8 cellular contexts compared by ENCODE assay signal in the genomic region with DNA sequence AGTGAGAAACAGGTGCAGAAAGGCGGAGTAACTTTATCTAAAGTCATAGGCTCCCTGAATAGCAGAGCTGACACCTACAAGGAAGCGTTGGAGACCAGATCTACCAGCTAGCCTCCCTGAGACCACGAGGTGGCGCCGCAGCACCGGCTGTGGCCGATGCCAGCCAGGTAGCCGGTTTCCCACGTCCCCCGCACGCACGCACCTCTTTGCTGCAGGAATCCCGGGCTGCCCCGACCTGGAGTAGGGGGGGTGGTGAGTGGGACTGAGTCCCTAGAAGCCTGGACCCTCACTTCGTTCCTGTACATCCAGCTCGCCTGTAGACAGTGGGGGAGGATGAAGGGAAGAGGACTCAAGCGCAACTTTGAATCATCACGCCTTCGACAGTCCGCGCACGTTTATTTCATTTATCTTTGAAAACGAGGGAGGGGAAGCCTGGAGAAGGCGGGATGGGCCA. TPM values are rescaled to one million over a fixed set of nuclear protein-coding genes. Genes with fewer than 3 reads are reported as not detected.
A peak's percentile ranks its signal among the peaks of the same experiment; 100 is the strongest.
DNase-seq lines count a peak whose midpoint lies in the region; ATAC-seq, FAIRE-seq and TF ChIP-seq lines count a peak whose summit lies in the region.

No MANE protein-coding gene starts in this region.

- peak overlapping the region; percentile 41 to 86 (median 71) for H3K4me2 ChIP-seq in BLaER1 treated with 17β-estradiol and CSF1 and Interleukin-3, amounts not matched to agents 10 nM and 100 nM
- peak overlapping the region; percentile 53 for H3K4me2 ChIP-seq in H9 (ENCODE audit: insufficient read depth, insufficient read length, low read length)

- H3K56ac ChIP-seq in H9 (ENCODE audit: insufficient read length, low read depth, low read length) = no peak overlapping the region

- peaks cover 0 to 6% (median 0%) of the 10 kb centered on the region in 11 experiments; a peak in 3 of 22 replicates for H3K9me3 ChIP-seq in BLaER1 treated with 17β-estradiol and CSF1 and Interleukin-3, amounts not matched to agents 10 nM and 100 nM (replicated peaks in 1 of 11)
- H3K9me3 ChIP-seq in H9 (ENCODE audit: control insufficient read depth, low read depth, low read length) = no peaks in the 10 kb centered on the region
- no peaks in the 10 kb centered on the region for H3K9me3 ChIP-seq in kidney (ENCODE audit: control insufficient read depth in 1 of 2, low read length in 2 of 2)

- no peak overlapping the region for H2BK20ac ChIP-seq in H9 (ENCODE audit: low read depth, low read length, poor library complexity, severe bottlenecking)

- no peaks in the 10 kb centered on the region for H3K79me1 ChIP-seq in H9 (ENCODE audit: insufficient read depth, low read depth, low read length, poor library complexity, severe bottlenecking)

- intact Hi-C loops in kidney (cut with DNase I) = loop anchor here (5.0 kb wide), 1 partner anchor 122 kb away; no protein-coding TSS in a partner anchor

- H3K27ac ChIP-seq in BLaER1 treated with 17β-estradiol and CSF1 and Interleukin-3, amounts not matched to agents 10 nM and 100 nM = no peak overlapping the region
- no peak overlapping the region for H3K27ac ChIP-seq in H9 (ENCODE audit: insufficient read length, low read depth, low read length)
- H3K27ac ChIP-seq in kidney (ENCODE audit: low read depth in 2 of 2, low read length in 2 of 2) = no peak overlapping the region

- H3K4ac ChIP-seq in H9 (ENCODE audit: low read depth, low read length) = no peak overlapping the region

- H3K27ac Mint-ChIP-seq in H9 = no peak overlapping the region

- H3K23ac ChIP-seq in H9 (ENCODE audit: insufficient read length, low read depth, low read length) = no peak overlapping the region

- no peak overlapping the region for H2BK120ac ChIP-seq in H9 (ENCODE audit: low read depth, low read length, poor library complexity, severe bottlenecking)

- H2BK15ac ChIP-seq in H9 (ENCODE audit: low read depth, low read length) = no peak overlapping the region

- H3K9ac ChIP-seq in BLaER1 treated with 17β-estradiol and CSF1 and Interleukin-3, amounts not matched to agents 10 nM and 100 nM = peak overlapping the region in 6 of 11 experiments; percentile 5 to 41 (median 18); a peak in 4 of 22 replicates
- H3K9ac ChIP-seq in H9 (ENCODE audit: extremely low read depth, insufficient read length, low read length) (no peak overlapping the region), kidney (ENCODE audit: low read length in 2 of 2) (no peak overlapping the region)

- DNase-seq in H9 (peak; percentile 88), NCI-H345 treated with DMSO at 0.1 percent for 48 hours (lab: John Stamatoyannopoulos, UW; ENCODE audit: unreplicated experiment) (peak; percentile 73), cerebellar cortex (ENCODE audit: low spot score) (peak; percentile 84), kidney (peak; percentile 93)
- peak; percentile 84 to 87 for DNase-seq in activated CD4-positive, alpha-beta T cell treated with anti-CD3 and anti-CD28 coated beads for 24 hours (ENCODE audit: low read depth in 2 of 2)
- DNase-seq in stimulated activated CD4-positive, alpha-beta T cell treated with anti-CD3 and anti-CD28 coated beads, Interleukin-15, amount 100 ng/mL, for 1 hour (ENCODE audit: low read depth in 1 of 2, low spot score in 1 of 2) = peak; percentile 69 to 78

- no peak overlapping the region for H2AFZ ChIP-seq in H9 (ENCODE audit: low read length)

- no peak overlapping the region for H2BK5ac ChIP-seq in H9 (ENCODE audit: insufficient read length, low read length)

- no peak for ATAC-seq in HG03139 (IDR thresholded peaks at IDR 0.05; ENCODE audit: unreplicated experiment)

- H3K4me1 ChIP-seq in BLaER1 treated with 17β-estradiol and CSF1 and Interleukin-3, amounts not matched to agents 10 nM and 100 nM = peaks cover 25 to 37% (median 28%) of the 10 kb centered on the region in 10 experiments
- no peaks in the 10 kb centered on the region for H3K4me1 ChIP-seq in H9 (ENCODE audit: insufficient read depth, low read length)
- peaks cover 5 to 19% of the 10 kb centered on the region in 2 donors for H3K4me1 ChIP-seq in kidney (ENCODE audit: control insufficient read depth in 1 of 2, insufficient read depth in 1 of 2, low read depth in 1 of 2, low read length in 2 of 2)

- FAIRE-seq in kidney (lab: Jason Lieb, UNC) = no peak

- H4K20me1 ChIP-seq in BLaER1 treated with 17β-estradiol and CSF1 and Interleukin-3, amounts not matched to agents 10 nM and 100 nM = peaks cover 0 to 32% (median 12%) of the 10 kb centered on the region in 11 experiments; a peak in 15 of 22 replicates
- peaks cover 1% of the 10 kb centered on the region for H4K20me1 ChIP-seq in H9 (ENCODE audit: control insufficient read depth, insufficient read depth, insufficient read length)

- no peak overlapping the region for H4K91ac ChIP-seq in H9 (ENCODE audit: insufficient read length, low read depth, low read length)

- H3T11ph ChIP-seq in H9 (ENCODE audit: low read length) = no peak overlapping the region

- no peaks in the 10 kb centered on the region; a peak in 1 of 7 replicates for H3K36me3 Mint-ChIP-seq in H9 (ENCODE audit: insufficient read depth in 1 of 3, low read depth in 3 of 3)

- H3K18ac ChIP-seq in H9 (ENCODE audit: insufficient read length, low read depth, low read length) = no peak overlapping the region

- no peaks in the 10 kb centered on the region for H3K79me2 ChIP-seq in H9 (ENCODE audit: insufficient read depth, low read length)

- H2AK5ac ChIP-seq in H9 (ENCODE audit: insufficient read length, low read length) = no peak overlapping the region

- no peak overlapping the region for H4K8ac ChIP-seq in H9 (replicated peaks; ENCODE audit: insufficient read length, low read depth, low read length)

- peaks cover 99% of the 10 kb centered on the region for H3K27me3 Mint-ChIP-seq in H9 (ENCODE audit: low read depth)

- H3K36me3 ChIP-seq in BLaER1 treated with 17β-estradiol and CSF1 and Interleukin-3, amounts not matched to agents 10 nM and 100 nM = no peaks in the 10 kb centered on the region
- H3K36me3 ChIP-seq in kidney (ENCODE audit: control insufficient read depth in 1 of 2, insufficient read depth in 2 of 2, low read length in 2 of 2) = no peaks in the 10 kb centered on the region

- peaks cover 18% of the 10 kb centered on the region for H3K23me2 ChIP-seq in H9 (ENCODE audit: insufficient read length, low read depth, low read length, poor library complexity, severe bottlenecking)

- peaks cover 0 to 6% of the 10 kb centered on the region in 2 experiments; a peak in 2 of 5 replicates for H3K9me3 Mint-ChIP-seq in H9

- no peak overlapping the region for H2BK12ac ChIP-seq in H9 (ENCODE audit: insufficient read length, low read depth, low read length)

- peaks cover 8 to 16% of the 10 kb centered on the region in 2 experiments for H3K4me1 Mint-ChIP-seq in H9

- peak; percentile 97 for TF ChIP-seq CTCF in H9 (conservative IDR thresholded peaks at IDR 0.05)
- TF ChIP-seq CTCF in kidney (IDR thresholded peaks at IDR 0.05; ENCODE audit: borderline replicate concordance, extremely low read depth, insufficient read depth) = peak; percentile 99

- peaks cover 58 to 87% (median 80%) of the 10 kb centered on the region in 11 experiments for H3K27me3 ChIP-seq in BLaER1 treated with 17β-estradiol and CSF1 and Interleukin-3, amounts not matched to agents 10 nM and 100 nM
- peaks cover 61% of the 10 kb centered on the region for H3K27me3 ChIP-seq in H9 (ENCODE audit: insufficient read depth, low read length)

- H3K4me3 ChIP-seq in BLaER1 treated with 17β-estradiol and CSF1 and Interleukin-3, amounts not matched to agents 10 nM and 100 nM = peak overlapping the region; percentile 4 to 58 (median 36); a peak in 13 of 20 replicates
- H3K4me3 ChIP-seq in kidney (ENCODE audit: low read length in 2 of 2) = peak overlapping the region; percentile 28 to 44

- WGBS in H9 (ENCODE audit: extremely low coverage, insufficient read length, low lambda C conversion rate) = no CpG with 5 or more reads among the region's 24 CpGs

- peak overlapping the region; percentile 57 to 79 for H3K4me3 Mint-ChIP-seq in H9

- H4K5ac ChIP-seq in H9 (ENCODE audit: insufficient read length, low read depth, low read length) = no peak overlapping the region

- no peak overlapping the region for H3K14ac ChIP-seq in H9 (ENCODE audit: insufficient read depth, low read length)

RNA-seq across cellular contexts. Expression of gene ELOVL3, which starts 3.7 kb away (rescaled TPM):
- total RNA-seq in H9 (2021) (not detected in 2 replicates), kidney (0.35 TPM)
- polyA plus RNA-seq in kidney (ENCODE audit: insufficient read depth, low read depth, low replicate concordance) = not detected

RNA-seq across cellular contexts. Expression of gene PITX3, which starts 11.5 kb away (rescaled TPM):
- total RNA-seq in H9 (2021) = not detected in 2 replicates
- total RNA-seq in kidney = not detected
- polyA plus RNA-seq in kidney (ENCODE audit: insufficient read depth, low read depth, low replicate concordance) = 0.39 TPM

RNA-seq across cellular contexts. Expression of gene GBF1, which starts 15.5 kb away (rescaled TPM):
- total RNA-seq in H9 (2021) (23.5 and 23.7 TPM in 2 replicates), kidney (53.3 TPM)
- 14.4 TPM for polyA plus RNA-seq in kidney (ENCODE audit: insufficient read depth, low read depth, low replicate concordance)

Comparison
In these comparisons a context has a peak if more than half of its experiments do, and no peak if none do; other contexts are left out.
1. H3K9ac ChIP-seq: peak in BLaER1 treated with 17β-estradiol and CSF1 and Interleukin-3, amounts not matched to agents 10 nM and 100 nM (6 of 11); none in H9 (single experiment) and kidney (0 of 2).
2. Peak in every context shown above with its lines, with median percentiles within 50 percentile points of each other: DNase-seq.